9 cellular contexts compared by ENCODE assay signal in genomic region chr4:143025111-143025704, GRCh38.
DNase-seq lines count a peak whose midpoint lies in the region; ATAC-seq and FAIRE-seq lines count a peak whose summit lies in the region.
"Had no signal": no experiment of that assay in that cellular context is flagged by ENCODE, and none has a peak within 500 bp of the region (broad histone marks: within the 10 kb centered on the region; RNA-seq: fewer than 3 reads in every experiment).

No MANE protein-coding gene starts in this region.

- in situ Hi-C loops in SK-MEL-5 (cut with HindIII; ENCODE audit: low pct_unique_long_range_greater_than_20kb, low sequenced_read_pairs), result no loop called here

- ATAC-seq in GM18909 (IDR thresholded peaks at IDR 0.05; ENCODE audit: poor library complexity, unreplicated experiment) (peak; percentile 64), HG03108 (IDR thresholded peaks at IDR 0.05; ENCODE audit: unreplicated experiment) (peak; percentile 47)

- FAIRE-seq in RCC 7860 (lab: Jason Lieb, UNC), result no peak
- FAIRE-seq: keratinocyte had no signal

- peak; percentile 30 for DNase-seq in COLO668 (lab: John Stamatoyannopoulos, UW; ENCODE audit: unreplicated experiment)
- DNase-seq in SK-MEL-5 (ENCODE audit: low read depth, low spot score), result peak; percentile 77
- peak; percentile 25 for DNase-seq in iPS DF 4.7 (ENCODE audit: extremely low read depth, low spot score)
- DNase-seq in RCC 7860 (ENCODE audit: low spot score), result no peak
- no peak for DNase-seq in activated CD4-positive, alpha-beta T cell treated with anti-CD3 and anti-CD28 coated beads for 1 hour
- DNase-seq in cerebellar nuclear complex (lab: John Stamatoyannopoulos, UW), result no peak

Comparison
In these comparisons a context has a peak if more than half of its experiments do, and no peak if none do; other contexts are left out.
1. DNase-seq: peak in COLO668 (single experiment), SK-MEL-5 (single experiment) and iPS DF 4.7 (single experiment); none in RCC 7860 (single experiment), activated CD4-positive, alpha-beta T cell treated with anti-CD3 and anti-CD28 coated beads for 1 hour (single experiment) and cerebellar nuclear complex (0 of 2).